Comparison of ENCODE assay signal across 8 cellular contexts in genomic region chr9:129177791-129178578, GRCh38. TPM values are rescaled to one million over a fixed set of nuclear protein-coding genes. Genes with fewer than 3 reads are reported as not detected.
DNase-seq lines count a peak whose midpoint lies in the region; ATAC-seq and TF ChIP-seq lines count a peak whose summit lies in the region.

Gene IER5L, minus strand, starts transcription at chr9:129178261. Its CDS starts 209 bp downstream, at chr9:129178052.

- intact Hi-C loops in right lobe of liver (cut with DNase I), result loop anchor here (5.0 to 10.0 kb wide), 4 partner anchors 139 to 427 kb away; no protein-coding TSS in a partner anchor

- no peak for TF ChIP-seq CTCF in right lobe of liver (IDR thresholded peaks at IDR 0.05)

- WGBS in right lobe of liver (ENCODE audit: insufficient coverage, low coverage, low lambda C conversion rate, missing lambda C conversion rate), result 0% methylated on average over 1 of the region's 91 CpGs

- peaks cover 0 to 15% (median 0%) of the 10 kb centered on the region in 4 donors for H3K4me1 ChIP-seq in right lobe of liver

- H3K4me3 ChIP-seq in right lobe of liver, result peak within 1 kb of the TSS; percentile 65 to 99 (median 82)

- peak; percentile 33 to 91 (median 82) for DNase-seq in C1 segment of cervical spinal cord (lab: John Stamatoyannopoulos, UW)
- DNase-seq in NCI-H526 treated with DMSO at 0.1 percent for 48 hours (lab: John Stamatoyannopoulos, UW), result peak; percentile 86
- peak; percentile 90 to 92 for DNase-seq in activated CD4-positive, alpha-beta T cell treated with anti-CD3 and anti-CD28 coated beads, Interleukin-2, amount 50 U/mL, for 4 hours
- peak; percentile 84 to 97 for DNase-seq in dermis microvascular lymphatic vessel endothelial cell (ENCODE audit: low read depth in 2 of 2)
- DNase-seq in right lobe of liver, result peak; percentile 96
- peak; percentile 92 for DNase-seq in stimulated activated CD4-positive, alpha-beta T cell treated with anti-CD3 and anti-CD28 coated beads, Interleukin-4, amount 100 ng/mL, for 1 hour

- H3K27me3 ChIP-seq in right lobe of liver, result no peaks in the 10 kb centered on the region

- peak within 1 kb of the TSS; percentile 87 to 99 (median 97) for H3K27ac ChIP-seq in right lobe of liver

- H3K36me3 ChIP-seq in right lobe of liver, result no peaks in the 10 kb centered on the region

- ATAC-seq in GM19372 (IDR thresholded peaks at IDR 0.05; ENCODE audit: low read depth, unreplicated experiment) (peak; percentile 67), HG03520 (IDR thresholded peaks at IDR 0.05; ENCODE audit: unreplicated experiment) (peak; percentile 73), right lobe of liver (peak; percentile 66 to 86 (median 79))

- peak; percentile 98 for TF ChIP-seq POLR2A in right lobe of liver (IDR thresholded peaks at IDR 0.05)

- H3K9me3 ChIP-seq in right lobe of liver, result no peaks in the 10 kb centered on the region

RNA-seq across cellular contexts. Expression of gene IER5L, which starts in this region (rescaled TPM):
- 11.2 and 22.8 TPM in 2 replicates for total RNA-seq in dermis microvascular lymphatic vessel endothelial cell
- total RNA-seq in right lobe of liver, result 10 to 100 TPM in 3 of 6 experiments, 1 to 10 TPM in 3; 2.7 to 19.8 (median 7.8) TPM

Comparison
In these comparisons a context has a peak if more than half of its experiments do, and no peak if none do; other contexts are left out.
1. Peak in every context shown above with its lines: DNase-seq, ATAC-seq, H3K4me3 ChIP-seq and H3K27ac ChIP-seq.